ENCODE assay signal across 19 cellular contexts in the genomic region with DNA sequence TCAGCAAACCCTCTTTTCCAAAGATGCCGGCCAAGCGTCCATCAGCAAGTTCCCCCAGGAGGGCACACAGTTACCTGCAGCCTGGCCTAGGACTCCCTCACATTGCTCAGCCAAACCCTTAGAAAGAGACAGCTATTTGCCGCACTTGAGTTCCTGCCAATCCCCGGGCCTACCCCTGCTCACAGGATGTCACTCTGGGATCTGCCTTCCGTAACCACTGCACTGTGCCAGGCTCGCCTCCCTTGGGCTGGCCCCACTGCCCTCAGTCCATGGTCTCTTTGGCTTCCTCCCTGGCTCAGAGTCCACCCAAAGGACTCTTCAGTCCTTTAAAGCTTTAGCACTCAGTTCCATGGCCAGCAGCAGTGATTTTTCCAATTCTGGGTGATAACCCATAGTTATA.
DNase-seq lines count a peak whose midpoint lies in the region; ATAC-seq and TF ChIP-seq lines count a peak whose summit lies in the region.
"Had no signal": no experiment of that assay in that cellular context is flagged by ENCODE, and none has a peak within 500 bp of the region (broad histone marks: within the 10 kb centered on the region; RNA-seq: fewer than 3 reads in every experiment).

No MANE protein-coding gene starts in this region.

- H3K4me1 ChIP-seq in upper lobe of right lung (no peaks in the 10 kb centered on the region), spleen (no peaks in the 10 kb centered on the region)

- peaks cover 0 to 4% of the 10 kb centered on the region in 2 donors for H3K9me3 Mint-ChIP-seq in stimulated activated naive CD8-positive, alpha-beta T cell treated with anti-CD3 and anti-CD28 coated beads, Interleukin-15, amount 100 ng/mL, for 72 hours

- no peaks in the 10 kb centered on the region for H4K20me1 ChIP-seq in neural cell (ENCODE audit: insufficient read depth)
- H4K20me1 ChIP-seq: BLaER1 had no signal

- H3K4me3 Mint-ChIP-seq in stimulated activated naive CD8-positive, alpha-beta T cell treated with anti-CD3 and anti-CD28 coated beads, Interleukin-15, amount 100 ng/mL, for 72 hours, result no peak overlapping the region
- H3K4me3 Mint-ChIP-seq: CD14-positive monocyte; CD4-positive, alpha-beta memory T cell; HFFc6 had no signal

- H3K9me3 ChIP-seq in neural cell (ENCODE audit: low read length) (peaks cover under 1% of the 10 kb centered on the region), upper lobe of right lung (no peaks in the 10 kb centered on the region), spleen (peaks cover 0 to 7% (median 6%) of the 10 kb centered on the region in 8 donors)
- H3K9me3 ChIP-seq: BLaER1 had no signal

- H3K9me2 ChIP-seq in neural cell (ENCODE audit: insufficient read depth, low read length), result no peaks in the 10 kb centered on the region

- no peaks in the 10 kb centered on the region for H3K36me3 ChIP-seq in neural cell (ENCODE audit: insufficient read depth, low read length)
- no peaks in the 10 kb centered on the region for H3K36me3 ChIP-seq in upper lobe of right lung
- H3K36me3 ChIP-seq in spleen, result no peaks in the 10 kb centered on the region
- no peaks in the 10 kb centered on the region for H3K36me3 ChIP-seq in H7 (replicated peaks; ENCODE audit: control insufficient read depth, insufficient read depth, low read length)
- H3K36me3 ChIP-seq: BLaER1 had no signal

- TF ChIP-seq RAD21 in neural cell (conservative IDR thresholded peaks at IDR 0.05), result no peak

- peaks cover 7% of the 10 kb centered on the region for H3F3A ChIP-seq in neural cell (ENCODE audit: insufficient read depth, low read length, poor library complexity, severe bottlenecking)

- TF ChIP-seq EP300 in neural cell (conservative IDR thresholded peaks at IDR 0.05; ENCODE audit: poor library complexity, severe bottlenecking), result no peak

- WGBS in spleen, 5 donors, result 80 to 95% (median 84%) methylated on average over 6 of the region's 6 CpGs

- DNase-seq in stimulated activated naive CD8-positive, alpha-beta T cell treated with anti-CD3 and anti-CD28 coated beads, Interleukin-15, amount 100 ng/mL, for 72 hours, result no peak
- DNase-seq in stimulated activated naive CD8-positive, alpha-beta T cell treated with anti-CD3 and anti-CD28 coated beads, Interleukin-15, Interleukin-2, amounts not matched to agents 100 U/mL and 50 U/mL, for 24 hours, result no peak
- DNase-seq in islet precursor cell, result peak; percentile 42
- DNase-seq in upper lobe of right lung, result no peak
- no peak for DNase-seq in spleen
- DNase-seq in H7, result no peak
- DNase-seq: 8988T; Calu3; CD4-positive, alpha-beta memory T cell; DND-41; EL; GM23248; HFFc6 had no signal

- H3K4me3 ChIP-seq in neural cell (ENCODE audit: low read length) (no peak overlapping the region), upper lobe of right lung (no peak overlapping the region), spleen (no peak overlapping the region), H7 (ENCODE audit: insufficient read depth, low read depth, low read length) (no peak overlapping the region)
- H3K4me3 ChIP-seq: BLaER1, GM12878, GM23248 had no signal

- H3K27ac Mint-ChIP-seq in stimulated activated naive CD8-positive, alpha-beta T cell treated with anti-CD3 and anti-CD28 coated beads, Interleukin-15, amount 100 ng/mL, for 72 hours, result peak overlapping the region in 1 of 2 donors; percentile 45
- H3K27ac Mint-ChIP-seq: CD14-positive monocyte; CD4-positive, alpha-beta memory T cell; HFFc6 had no signal

- H3K9ac ChIP-seq in neural cell (ENCODE audit: low read length), result peak overlapping the region; percentile 74
- H3K9ac ChIP-seq: BLaER1, GM23248 had no signal

- H3K27me3 ChIP-seq in neural cell (ENCODE audit: insufficient read depth, low read depth, low read length), result no peaks in the 10 kb centered on the region
- no peaks in the 10 kb centered on the region for H3K27me3 ChIP-seq in upper lobe of right lung
- H3K27me3 ChIP-seq in spleen (replicated peaks in 1 of 7), result peaks cover 0 to 51% (median 0%) of the 10 kb centered on the region in 7 donors
- no peaks in the 10 kb centered on the region for H3K27me3 ChIP-seq in H7 (ENCODE audit: control insufficient read depth, insufficient read depth, low read length)
- H3K27me3 ChIP-seq: BLaER1 had no signal

- TF ChIP-seq POLR2A in spleen (IDR thresholded peaks at IDR 0.05), result no peak

- H3K27ac ChIP-seq in neural cell (ENCODE audit: low read length) (peak overlapping the region; percentile 98), upper lobe of right lung (no peak overlapping the region), spleen (no peak overlapping the region)
- H3K27ac ChIP-seq: BLaER1, GM23248 had no signal

- ATAC-seq in stimulated activated naive CD8-positive, alpha-beta T cell treated with anti-CD3 and anti-CD28 coated beads, Interleukin-15, amount 100 ng/mL, for 72 hours, result peak; percentile 25
- ATAC-seq in stimulated activated naive CD8-positive, alpha-beta T cell treated with anti-CD3 and anti-CD28 coated beads, Interleukin-15, Interleukin-2, amounts not matched to agents 100 U/mL and 50 U/mL, for 24 hours, result no peak
- ATAC-seq in upper lobe of right lung (peak; percentile 20), GM19035 (IDR thresholded peaks at IDR 0.05; ENCODE audit: unreplicated experiment) (no peak)
- ATAC-seq: GM12878, HCT116 had no signal

- TF ChIP-seq CTCF in neural cell (IDR thresholded peaks at IDR 0.05; ENCODE audit: poor library complexity, severe bottlenecking) (no peak), upper lobe of right lung (IDR thresholded peaks at IDR 0.05) (no peak), spleen (IDR thresholded peaks at IDR 0.05 in 8 of 11, conservative IDR thresholded peaks at IDR 0.05 in 3 of 11) (no peak)

- no peak overlapping the region for H3K4me2 ChIP-seq in neural cell (ENCODE audit: low read length)
- H3K4me2 ChIP-seq: BLaER1 had no signal

- no peak overlapping the region for H2AFZ ChIP-seq in neural cell (ENCODE audit: low read depth, low read length)
- H2AFZ ChIP-seq: GM23248 had no signal

- peaks cover 35% of the 10 kb centered on the region for H3K27me3 Mint-ChIP-seq in stimulated activated naive CD8-positive, alpha-beta T cell treated with anti-CD3 and anti-CD28 coated beads, Interleukin-15, amount 100 ng/mL, for 72 hours

- intact Hi-C loops in upper lobe of right lung (cut with DNase I) (no loop called here), spleen (cut with DNase I; ENCODE audit: low total_unique reads) (no loop called here)

- no peaks in the 10 kb centered on the region for H3K79me2 ChIP-seq in neural cell (replicated peaks; ENCODE audit: insufficient read depth, low read length)

- no peaks in the 10 kb centered on the region for H3K4me1 Mint-ChIP-seq in stimulated activated naive CD8-positive, alpha-beta T cell treated with anti-CD3 and anti-CD28 coated beads, Interleukin-15, amount 100 ng/mL, for 72 hours
- H3K4me1 Mint-ChIP-seq: CD14-positive monocyte; CD4-positive, alpha-beta memory T cell had no signal

TF ChIP-seq in neural cell, 6 proteins besides CTCF, POLR2A, EP300 and RAD21:
- no peak for TF ChIP-seq MXI1 (conservative IDR thresholded peaks at IDR 0.05; ENCODE audit: poor library complexity, severe bottlenecking)
- no peak for TF ChIP-seq TAF1 (IDR thresholded peaks at IDR 0.05; ENCODE audit: low read depth)
- no peak for TF ChIP-seq EZH2 (IDR thresholded peaks at IDR 0.05; ENCODE audit: borderline replicate concordance, insufficient read depth, low read length, poor library complexity, severe bottlenecking)
- no peak for TF ChIP-seq POLR2AphosphoS5 (IDR thresholded peaks at IDR 0.05)
- TF ChIP-seq REST (IDR thresholded peaks at IDR 0.05; ENCODE audit: borderline replicate concordance), result no peak
- TF ChIP-seq SMC3 (conservative IDR thresholded peaks at IDR 0.05; ENCODE audit: poor library complexity), result no peak

Comparison
In these comparisons a context has a peak if more than half of its experiments do, and no peak if none do; other contexts are left out.
1. ATAC-seq: peak in stimulated activated naive CD8-positive, alpha-beta T cell treated with anti-CD3 and anti-CD28 coated beads, Interleukin-15, amount 100 ng/mL, for 72 hours (single experiment) and upper lobe of right lung (single experiment); none in stimulated activated naive CD8-positive, alpha-beta T cell treated with anti-CD3 and anti-CD28 coated beads, Interleukin-15, Interleukin-2, amounts not matched to agents 100 U/mL and 50 U/mL, for 24 hours (single experiment) and GM19035 (single experiment).